31 cellular contexts compared by ENCODE assay signal in genomic region chr1:11955221-11955620, GRCh38.
"Had no signal": no experiment of that assay in that cellular context is flagged by ENCODE, and none has a peak within 500 bp of the region (broad histone marks: within the 10 kb centered on the region; RNA-seq: fewer than 3 reads in every experiment).

No MANE protein-coding gene starts in this region.

- DNase-seq: activated CD4-positive, alpha-beta memory T cell treated with anti-CD3 and anti-CD28 coated beads, Interleukin-2, amount 10 ng/mL, durations not matched to agents 7 days and 5 days; activated CD4-positive, alpha-beta T cell treated with anti-CD3 and anti-CD28 coated beads for 1 hour; activated CD4-positive, alpha-beta T cell treated with anti-CD3 and anti-CD28 coated beads, Interleukin-2, amount 10 ng/mL, durations not matched to agents 7 days and 5 days; activated gamma-delta T cell treated with Interleukin-2 at 50 U/mL for 16 hours; activated naive CD4-positive, alpha-beta T cell treated with anti-CD3 and anti-CD28 coated beads, Interleukin-2, amount 50 U/mL, for 16 hours; activated T-cell treated with anti-CD3 and anti-CD28 coated beads, Interleukin-2, amount 50 U/mL, for 4 hours; amniotic stem cell; brain microvascular endothelial cell; caudate nucleus; cortex of kidney; head of caudate nucleus; hippocampal formation; kidney; left colon; ovary; retina; sigmoid colon; small intestine; stimulated activated CD4-positive, alpha-beta T cell treated with anti-CD3 and anti-CD28 coated beads, Interleukin-1b, Interleukin-23, amount 100 ng/mL, for 48 hours; stimulated activated CD4-positive, alpha-beta T cell treated with anti-CD3 and anti-CD28 coated beads, Interleukin-4, amount 100 ng/mL, for 4 hours; stimulated activated CD8-positive, alpha-beta memory T cell treated with anti-CD3 and anti-CD28 coated beads, Interleukin-4, amount 100 ng/mL, for 48 hours; stimulated activated naive CD8-positive, alpha-beta T cell treated with anti-CD3 and anti-CD28 coated beads, Interleukin-15, amount 100 ng/mL, for 72 hours; T-helper 1 cell; thyroid gland; upper lobe of right lung had no signal

- H3K4me1 Mint-ChIP-seq: activated CD4-positive, alpha-beta T cell treated with anti-CD3 and anti-CD28 coated beads, Interleukin-2, amount 10 ng/mL, durations not matched to agents 7 days and 5 days; activated T-helper 17 cell treated with anti-CD3 and anti-CD28 coated beads, Interleukin-2, amount 50 U/mL, for 72 hours; nephron; stimulated activated memory B cell treated with anti-CD40 and anti-IgM and Interleukin-4, amounts not matched to agents 10 μg/mL and 1 μg/mL and 100 μg/mL, for 72 hours; stimulated activated naive CD8-positive, alpha-beta T cell treated with anti-CD3 and anti-CD28 coated beads, Interleukin-15, amount 100 ng/mL, for 72 hours; WTC11 had no signal

- H3K36me3 ChIP-seq: ovary had no signal

- H3K9me3 ChIP-seq: gastroesophageal sphincter, ovary, prostate gland, sigmoid colon, thyroid gland, upper lobe of right lung had no signal

- H3K27ac ChIP-seq: brain microvascular endothelial cell, gastroesophageal sphincter, ovary, prostate gland, sigmoid colon, thyroid gland, upper lobe of right lung had no signal

- H3K9me3 Mint-ChIP-seq: activated CD4-positive, alpha-beta memory T cell treated with anti-CD3 and anti-CD28 coated beads, Interleukin-2, amount 10 ng/mL, durations not matched to agents 7 days and 5 days; activated CD4-positive, alpha-beta T cell treated with anti-CD3 and anti-CD28 coated beads, Interleukin-2, amount 10 ng/mL, durations not matched to agents 7 days and 5 days; activated T-cell treated with anti-CD3 and anti-CD28 coated beads, Interleukin-2, amount 50 U/mL, for 4 hours; activated T-helper 17 cell treated with anti-CD3 and anti-CD28 coated beads, Interleukin-2, amount 50 U/mL, for 72 hours; nephron; stimulated activated memory B cell treated with anti-CD40 and anti-IgM and Interleukin-4, amounts not matched to agents 10 μg/mL and 1 μg/mL and 100 μg/mL, for 72 hours; stimulated activated naive CD8-positive, alpha-beta T cell treated with anti-CD3 and anti-CD28 coated beads, Interleukin-15, amount 100 ng/mL, for 72 hours; WTC11 had no signal

- H3K4me1 ChIP-seq: gastroesophageal sphincter, prostate gland, sigmoid colon, thyroid gland, upper lobe of right lung had no signal

- H3K4me3 ChIP-seq: gastroesophageal sphincter, ovary, prostate gland, sigmoid colon, thyroid gland, upper lobe of right lung had no signal

- H3K27me3 ChIP-seq: brain microvascular endothelial cell, gastroesophageal sphincter, ovary, sigmoid colon, thyroid gland, upper lobe of right lung had no signal

- H3K4me3 Mint-ChIP-seq: activated CD4-positive, alpha-beta memory T cell treated with anti-CD3 and anti-CD28 coated beads, Interleukin-2, amount 10 ng/mL, durations not matched to agents 7 days and 5 days; activated CD4-positive, alpha-beta T cell treated with anti-CD3 and anti-CD28 coated beads, Interleukin-2, amount 10 ng/mL, durations not matched to agents 7 days and 5 days; activated T-cell treated with anti-CD3 and anti-CD28 coated beads, Interleukin-2, amount 50 U/mL, for 4 hours; activated T-helper 17 cell treated with anti-CD3 and anti-CD28 coated beads, Interleukin-2, amount 50 U/mL, for 72 hours; nephron; stimulated activated memory B cell treated with anti-CD40 and anti-IgM and Interleukin-4, amounts not matched to agents 10 μg/mL and 1 μg/mL and 100 μg/mL, for 72 hours; stimulated activated naive CD8-positive, alpha-beta T cell treated with anti-CD3 and anti-CD28 coated beads, Interleukin-15, amount 100 ng/mL, for 72 hours; WTC11 had no signal

- H3K27ac Mint-ChIP-seq: activated CD4-positive, alpha-beta memory T cell treated with anti-CD3 and anti-CD28 coated beads, Interleukin-2, amount 10 ng/mL, durations not matched to agents 7 days and 5 days; activated CD4-positive, alpha-beta T cell treated with anti-CD3 and anti-CD28 coated beads, Interleukin-2, amount 10 ng/mL, durations not matched to agents 7 days and 5 days; activated T-helper 17 cell treated with anti-CD3 and anti-CD28 coated beads, Interleukin-2, amount 50 U/mL, for 72 hours; nephron; stimulated activated memory B cell treated with anti-CD40 and anti-IgM and Interleukin-4, amounts not matched to agents 10 μg/mL and 1 μg/mL and 100 μg/mL, for 72 hours; WTC11 had no signal

- ATAC-seq: activated T-cell treated with anti-CD3 and anti-CD28 coated beads, Interleukin-2, amount 50 U/mL, for 4 hours; activated T-helper 17 cell treated with anti-CD3 and anti-CD28 coated beads, Interleukin-2, amount 50 U/mL, for 72 hours; gastroesophageal sphincter; left colon; stimulated activated memory B cell treated with anti-CD40 and anti-IgM and Interleukin-4, amounts not matched to agents 10 μg/mL and 1 μg/mL and 100 μg/mL, for 72 hours; stimulated activated naive CD8-positive, alpha-beta T cell treated with anti-CD3 and anti-CD28 coated beads, Interleukin-15, amount 100 ng/mL, for 72 hours; upper lobe of right lung; WTC11 had no signal

- H3K27me3 Mint-ChIP-seq: activated CD4-positive, alpha-beta memory T cell treated with anti-CD3 and anti-CD28 coated beads, Interleukin-2, amount 10 ng/mL, durations not matched to agents 7 days and 5 days; activated CD4-positive, alpha-beta T cell treated with anti-CD3 and anti-CD28 coated beads, Interleukin-2, amount 10 ng/mL, durations not matched to agents 7 days and 5 days; activated T-helper 17 cell treated with anti-CD3 and anti-CD28 coated beads, Interleukin-2, amount 50 U/mL, for 72 hours; stimulated activated memory B cell treated with anti-CD40 and anti-IgM and Interleukin-4, amounts not matched to agents 10 μg/mL and 1 μg/mL and 100 μg/mL, for 72 hours; stimulated activated naive CD8-positive, alpha-beta T cell treated with anti-CD3 and anti-CD28 coated beads, Interleukin-15, amount 100 ng/mL, for 72 hours had no signal
